ENCODE assay signal across 8 cellular contexts in genomic region chr6:157045831-157046454, GRCh38.
DNase-seq lines count a peak whose midpoint lies in the region; ATAC-seq, FAIRE-seq and TF ChIP-seq lines count a peak whose summit lies in the region.

No MANE protein-coding gene starts in this region.

- H3K27me3 Mint-ChIP-seq in T-helper 17 cell, result no peaks in the 10 kb centered on the region

- ATAC-seq in GM18873 (IDR thresholded peaks at IDR 0.05; ENCODE audit: low FRiP score, unreplicated experiment) (no peak), T-helper 17 cell (no peak), GM21367 (IDR thresholded peaks at IDR 0.05; ENCODE audit: unreplicated experiment) (no peak)

- no peaks in the 10 kb centered on the region for H3K36me3 ChIP-seq in WERI-Rb-1

- no peak overlapping the region for H3K4me3 Mint-ChIP-seq in T-helper 17 cell

- TF ChIP-seq CTCF in WERI-Rb-1 (IDR thresholded peaks at IDR 0.05; ENCODE audit: low read depth, low read length), result peak; percentile 21; the same call in 1 of the 2 replicates

- no peak overlapping the region for H3K27ac Mint-ChIP-seq in T-helper 17 cell

- H3K27me3 ChIP-seq in WERI-Rb-1 (ENCODE audit: insufficient read depth, low read depth, severe bottlenecking), result no peaks in the 10 kb centered on the region

- peaks cover 18% of the 10 kb centered on the region for H3K4me1 Mint-ChIP-seq in T-helper 17 cell

- no peak overlapping the region for H3K4me3 ChIP-seq in WERI-Rb-1 (ENCODE audit: low read depth, low read length)

- no peak overlapping the region for H3K27ac ChIP-seq in WERI-Rb-1

- peaks cover 2% of the 10 kb centered on the region for H3K36me3 Mint-ChIP-seq in T-helper 17 cell (ENCODE audit: low read depth)

- H3K9me3 ChIP-seq in WERI-Rb-1 (ENCODE audit: severe bottlenecking), result no peaks in the 10 kb centered on the region
- no peaks in the 10 kb centered on the region for H3K9me3 ChIP-seq in T-helper 17 cell (ENCODE audit: control insufficient read depth, low read length, poor library complexity, severe bottlenecking)

- peak; percentile 77 for DNase-seq in COLO829 (ENCODE audit: low spot score)
- DNase-seq in HTR-8/SVneo (ENCODE audit: insufficient read length, low spot score), result peak; percentile 49
- DNase-seq in WERI-Rb-1, result no peak
- peak; percentile 76 for DNase-seq in left kidney (ENCODE audit: low read depth, low spot score)
- DNase-seq in T-helper 17 cell, result no peak
- DNase-seq in activated T-cell treated with anti-CD3 and anti-CD28 coated beads for 4 hours, result no peak

- no peak for FAIRE-seq in HTR-8/SVneo (lab: Jason Lieb, UNC)

Comparison
In these comparisons a context has a peak if more than half of its experiments do, and no peak if none do; other contexts are left out.
1. DNase-seq: peak in COLO829 (single experiment), HTR-8/SVneo (single experiment) and left kidney (single experiment); none in WERI-Rb-1 (single experiment), T-helper 17 cell (0 of 3) and activated T-cell treated with anti-CD3 and anti-CD28 coated beads for 4 hours (single experiment).